Comparison of ENCODE assay signal across 6 cellular contexts in the genomic region with DNA sequence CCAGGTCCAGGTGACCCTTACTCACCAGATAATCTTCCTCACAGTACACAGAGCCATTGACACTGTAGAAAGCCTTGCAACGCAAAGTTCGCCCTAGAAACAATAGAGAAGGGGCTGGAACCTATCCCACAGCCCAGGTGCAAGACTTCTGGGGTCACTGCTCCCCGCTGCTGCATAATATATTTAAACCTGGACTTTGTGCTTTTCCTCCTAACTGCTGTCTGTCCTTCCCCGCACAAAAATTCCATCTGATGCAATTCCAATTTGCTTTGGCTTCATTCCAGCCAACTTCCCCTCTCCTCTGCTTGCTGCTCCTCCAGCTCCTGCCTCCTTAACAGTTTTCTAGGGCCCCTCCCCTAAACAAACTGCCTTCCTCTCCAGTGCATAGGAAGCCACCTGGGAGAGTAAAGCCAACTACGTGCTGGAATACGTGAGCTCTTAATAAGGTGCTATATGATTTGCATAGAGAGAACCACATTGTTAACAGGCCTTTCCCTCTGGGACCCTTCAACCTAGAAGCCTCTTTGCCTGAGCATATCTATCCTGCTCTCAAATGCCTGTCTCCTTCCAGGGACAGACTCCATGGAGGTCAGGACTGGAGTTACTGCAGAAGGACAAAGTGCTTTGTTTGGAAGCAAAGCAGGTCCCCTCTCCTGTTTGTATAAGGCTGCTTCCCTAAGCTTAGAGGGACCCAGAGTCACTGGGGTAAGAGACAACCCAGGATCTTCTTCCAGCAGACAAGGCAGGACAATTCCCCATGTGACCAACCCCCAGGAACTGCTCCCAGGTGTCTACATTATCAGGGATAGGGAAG. TPM values are rescaled to one million over a fixed set of nuclear protein-coding genes. Genes with fewer than 3 reads are reported as not detected.
DNase-seq lines count a peak whose midpoint lies in the region; ATAC-seq, FAIRE-seq and TF ChIP-seq lines count a peak whose summit lies in the region.

No MANE protein-coding gene starts in this region.

- H3K27ac ChIP-seq in small intestine (ENCODE audit: low read depth in 1 of 2, low read length in 1 of 2), result peak overlapping the region; percentile 46 to 60

- peaks cover 0 to 6% (median 0%) of the 10 kb centered on the region in 5 donors for H3K27me3 Mint-ChIP-seq in naive thymus-derived CD8-positive, alpha-beta T cell

- H3K36me3 ChIP-seq in small intestine (ENCODE audit: control insufficient read depth in 2 of 2, insufficient read depth in 2 of 2, low read length in 2 of 2), result no peaks in the 10 kb centered on the region

- TF ChIP-seq CTCF in epithelial cell of esophagus (IDR thresholded peaks at IDR 0.05; ENCODE audit: insufficient read depth, low read depth, low read length, missing control alignments), result no peak

- H3K9me3 Mint-ChIP-seq in naive thymus-derived CD8-positive, alpha-beta T cell, result no peaks in the 10 kb centered on the region

- DNase-seq in NCI-H1436 treated with DMSO at 0.1 percent for 48 hours (lab: John Stamatoyannopoulos, UW) (peak; percentile 32), epithelial cell of esophagus (ENCODE audit: low read depth) (peak; percentile 61), small intestine (peak; percentile 78), ureter (ENCODE audit: low spot score) (no peak)
- DNase-seq in activated T-cell treated with anti-CD3 and anti-CD28 coated beads, Interleukin-2, amount 50 U/mL, for 48 hours, result no peak
- no peak for DNase-seq in naive thymus-derived CD8-positive, alpha-beta T cell

- peaks cover 3 to 9% (median 6%) of the 10 kb centered on the region in 4 donors for H3K4me1 Mint-ChIP-seq in naive thymus-derived CD8-positive, alpha-beta T cell

- WGBS in small intestine, 3 donors, result 9 to 43% (median 16%) methylated on average over 6 of the region's 6 CpGs

- no peak for ATAC-seq in naive thymus-derived CD8-positive, alpha-beta T cell

- peak overlapping the region in 3 of 10 donors; percentile 30 to 49 (median 41) for H3K27ac Mint-ChIP-seq in naive thymus-derived CD8-positive, alpha-beta T cell

- peaks cover 9 to 14% of the 10 kb centered on the region in 2 donors for H3K4me1 ChIP-seq in small intestine (ENCODE audit: control insufficient read depth in 2 of 2, insufficient read depth in 1 of 2, low read depth in 1 of 2, low read length in 1 of 2)

- H3K4me3 Mint-ChIP-seq in naive thymus-derived CD8-positive, alpha-beta T cell, result peak overlapping the region in 1 of 10 donors; percentile 4

- no peaks in the 10 kb centered on the region for H3K27me3 ChIP-seq in small intestine (ENCODE audit: control insufficient read depth in 2 of 2, insufficient read depth in 2 of 2, low read length in 2 of 2)

- H3K4me3 ChIP-seq in epithelial cell of esophagus (ENCODE audit: low read length), result no peak overlapping the region
- no peak overlapping the region for H3K4me3 ChIP-seq in small intestine (ENCODE audit: low read depth in 1 of 2, low read length in 2 of 2)

- no peak for FAIRE-seq in small intestine (lab: Jason Lieb, UNC)

- H3K9me3 ChIP-seq in small intestine (ENCODE audit: control insufficient read depth, low read depth), result no peaks in the 10 kb centered on the region

- H3K36me3 Mint-ChIP-seq in naive thymus-derived CD8-positive, alpha-beta T cell, result no peaks in the 10 kb centered on the region

- POLR2A ChIA-PET in naive thymus-derived CD8-positive, alpha-beta T cell (lab: Charles Lee), result interaction anchor here (1.1 to 1.2 kb wide), 2 partner anchors 30 to 85 kb away, joined by 3 read pairs; no protein-coding TSS in a partner anchor

RNA-seq across cellular contexts. Expression of a gene that starts 5.5 kb away (rescaled TPM):
- 10 to 100 TPM in 1 of 3 donors, 1 to 10 TPM in 1, under 1 TPM in 1; 0.45 to 15.1 (median 1.9) TPM for polyA plus RNA-seq in small intestine
- 39.9 TPM for total RNA-seq in ureter
- 1 to 10 TPM; 1.5 to 1.9 TPM for total RNA-seq in naive thymus-derived CD8-positive, alpha-beta T cell
- polyA plus RNA-seq in naive thymus-derived CD8-positive, alpha-beta T cell, result 1 to 10 TPM in 1 of 3 donors, under 1 TPM in 2; 0.05 to 1.2 (median 0.45) TPM

RNA-seq across cellular contexts. Expression of a gene that starts 19.9 kb away (rescaled TPM):
- polyA plus RNA-seq in small intestine, result 10 to 100 TPM; 34.0 to 53.2 (median 49.5) TPM
- total RNA-seq in ureter, result 29.2 TPM
- 10 to 100 TPM; 24.4 to 26.7 TPM for total RNA-seq in naive thymus-derived CD8-positive, alpha-beta T cell
- polyA plus RNA-seq in naive thymus-derived CD8-positive, alpha-beta T cell, result 10 to 100 TPM; 27.1 to 31.7 (median 29.8) TPM

RNA-seq across cellular contexts. Expression of a gene that starts 33.1 kb away (rescaled TPM):
- polyA plus RNA-seq in small intestine, result 1 to 10 TPM; 4.9 to 9.2 (median 6.5) TPM
- total RNA-seq in ureter, result 10.8 TPM
- total RNA-seq in naive thymus-derived CD8-positive, alpha-beta T cell, result 10 to 100 TPM; 16.8 to 17.3 TPM
- polyA plus RNA-seq in naive thymus-derived CD8-positive, alpha-beta T cell, result 10 to 100 TPM in 1 of 3 donors, 1 to 10 TPM in 2; 5.6 to 10.9 (median 7.5) TPM

RNA-seq across cellular contexts. Expression of a gene that starts 47.7 kb away (rescaled TPM):
- polyA plus RNA-seq in small intestine, result 10 to 100 TPM; 13.4 to 57.7 (median 15.1) TPM
- 80.9 TPM for total RNA-seq in ureter
- total RNA-seq in naive thymus-derived CD8-positive, alpha-beta T cell, result 10 to 100 TPM; 37.7 to 38.8 TPM
- 10 to 100 TPM; 42.4 to 67.3 (median 62.2) TPM for polyA plus RNA-seq in naive thymus-derived CD8-positive, alpha-beta T cell

RNA-seq across cellular contexts. Expression of a gene that starts 57.9 kb away (rescaled TPM):
- 100 to 1,000 TPM in 1 of 3 donors, 10 to 100 TPM in 2; 84.0 to 166 (median 87.7) TPM for polyA plus RNA-seq in small intestine
- total RNA-seq in ureter, result 67.6 TPM
- total RNA-seq in naive thymus-derived CD8-positive, alpha-beta T cell, result 10 to 100 TPM; 30.2 to 35.8 TPM
- polyA plus RNA-seq in naive thymus-derived CD8-positive, alpha-beta T cell, result 10 to 100 TPM; 33.2 to 49.7 (median 37.9) TPM

Comparison
In these comparisons a context has a peak if more than half of its experiments do, and no peak if none do; other contexts are left out.
1. DNase-seq: peak in NCI-H1436 treated with DMSO at 0.1 percent for 48 hours (single experiment), epithelial cell of esophagus (single experiment) and small intestine (single experiment); none in activated T-cell treated with anti-CD3 and anti-CD28 coated beads, Interleukin-2, amount 50 U/mL, for 48 hours (0 of 2), ureter (single experiment) and naive thymus-derived CD8-positive, alpha-beta T cell (0 of 10).
2. RNA of a gene that starts 5.5 kb away (total RNA-seq): 39.9 TPM in ureter (single experiment); 1.5 to 1.9 TPM in naive thymus-derived CD8-positive, alpha-beta T cell; every median in the first group is over 10 times any median in the second.